24 cellular contexts compared by ENCODE assay signal in genomic region chr9:136172412-136173079, GRCh38. TPM values are rescaled to one million over a fixed set of nuclear protein-coding genes. Genes with fewer than 3 reads are reported as not detected.
DNase-seq lines count a peak whose midpoint lies in the region; ATAC-seq and TF ChIP-seq lines count a peak whose summit lies in the region.
"Had no signal": no experiment of that assay in that cellular context is flagged by ENCODE, and none has a peak within 500 bp of the region (broad histone marks: within the 10 kb centered on the region; RNA-seq: fewer than 3 reads in every experiment).

No MANE protein-coding gene starts in this region.

- H3K4me2 ChIP-seq in BLaER1: peak overlapping the region; percentile 41; the same call in 1 of the 2 replicates

- 85 to 88% methylated on average over 14 to 16 of the region's 16 CpGs for WGBS in endodermal cell (ENCODE audit: insufficient coverage in 1 of 2, insufficient read length in 1 of 2), 2 experiments

- no peaks in the 10 kb centered on the region for H3K9me3 ChIP-seq in BLaER1
- H3K9me3 ChIP-seq in endodermal cell (ENCODE audit: control insufficient read depth, low read length): no peaks in the 10 kb centered on the region
- H3K9me3 ChIP-seq: spleen, stomach had no signal

- H3K36me3 ChIP-seq in BLaER1 (no peaks in the 10 kb centered on the region), endodermal cell (ENCODE audit: control insufficient read depth, insufficient read depth, low read length) (no peaks in the 10 kb centered on the region)
- H3K36me3 ChIP-seq: spleen, stomach had no signal

- H3K9ac ChIP-seq in BLaER1 (no peak overlapping the region), endodermal cell (ENCODE audit: extremely low read depth, low read length, poor library complexity, severe bottlenecking) (no peak overlapping the region)

- no peaks in the 10 kb centered on the region for H4K20me1 ChIP-seq in BLaER1

- H3K9me3 Mint-ChIP-seq in endodermal cell: no peaks in the 10 kb centered on the region
- H3K9me3 Mint-ChIP-seq: activated CD4-positive, alpha-beta T cell treated with anti-CD3 and anti-CD28 coated beads, Interleukin-2, amount 10 ng/mL, durations not matched to agents 24 days and 14 days; CD4-positive, alpha-beta memory T cell; immature natural killer cell had no signal

- H3K27me3 ChIP-seq in BLaER1: no peaks in the 10 kb centered on the region
- H3K27me3 ChIP-seq in endodermal cell (ENCODE audit: control insufficient read depth, insufficient read depth, low read length, poor library complexity, severe bottlenecking): no peaks in the 10 kb centered on the region

- H3K27ac ChIP-seq in BLaER1: no peak overlapping the region
- no peak overlapping the region for H3K27ac ChIP-seq in endodermal cell (ENCODE audit: low read depth, low read length)
- H3K27ac ChIP-seq: spleen, stomach had no signal

- H3K36me3 Mint-ChIP-seq in endodermal cell (ENCODE audit: low read depth): no peaks in the 10 kb centered on the region
- H3K36me3 Mint-ChIP-seq: CD4-positive, alpha-beta memory T cell; immature natural killer cell had no signal

- peak; percentile 32 for DNase-seq in DMS79 (lab: John Stamatoyannopoulos, UW)
- peak; percentile 61 for DNase-seq in NCI-H2196 (lab: John Stamatoyannopoulos, UW; ENCODE audit: unreplicated experiment)
- peak; percentile 68 for DNase-seq in endodermal cell
- DNase-seq in amygdala (lab: John Stamatoyannopoulos, UW): no peak
- no peak for DNase-seq in EL
- no peak for DNase-seq in HK-2 (ENCODE audit: unreplicated experiment)
- DNase-seq: activated CD4-positive, alpha-beta T cell treated with anti-CD3 and anti-CD28 coated beads, Interleukin-2, amount 10 ng/mL, durations not matched to agents 24 days and 14 days; activated effector memory CD4-positive, alpha-beta T cell treated with Interleukin-2 at 50 U/mL for 16 hours; CD4-positive, alpha-beta memory T cell; cortex of kidney; head of caudate nucleus; immature natural killer cell; NCI-H1105; SHP77; spleen; stimulated activated CD4-positive, alpha-beta T cell treated with anti-CD3 and anti-CD28 coated beads, Interleukin-4, amount 100 ng/mL, for 24 hours; stomach; trophoblast cell had no signal

- no peak for ATAC-seq in GM18519 (IDR thresholded peaks at IDR 0.05; ENCODE audit: low FRiP score, unreplicated experiment)

- peaks cover 20% of the 10 kb centered on the region for H3K4me1 Mint-ChIP-seq in endodermal cell
- H3K4me1 Mint-ChIP-seq: activated CD4-positive, alpha-beta T cell treated with anti-CD3 and anti-CD28 coated beads, Interleukin-2, amount 10 ng/mL, durations not matched to agents 24 days and 14 days; CD4-positive, alpha-beta memory T cell; immature natural killer cell had no signal

- H3K4me3 ChIP-seq in BLaER1 (no peak overlapping the region), endodermal cell (ENCODE audit: low read length) (no peak overlapping the region)
- H3K4me3 ChIP-seq: spleen, stomach had no signal

- H3K4me3 Mint-ChIP-seq in endodermal cell: no peak overlapping the region
- H3K4me3 Mint-ChIP-seq: activated CD4-positive, alpha-beta T cell treated with anti-CD3 and anti-CD28 coated beads, Interleukin-2, amount 10 ng/mL, durations not matched to agents 24 days and 14 days; CD4-positive, alpha-beta memory T cell; immature natural killer cell had no signal

- peak; percentile 40 for TF ChIP-seq CTCF in endodermal cell (conservative IDR thresholded peaks at IDR 0.05)

- H3K27me3 Mint-ChIP-seq in endodermal cell (ENCODE audit: insufficient read depth): no peaks in the 10 kb centered on the region

- peak overlapping the region; percentile 52 for H3K27ac Mint-ChIP-seq in endodermal cell
- H3K27ac Mint-ChIP-seq: activated CD4-positive, alpha-beta T cell treated with anti-CD3 and anti-CD28 coated beads, Interleukin-2, amount 10 ng/mL, durations not matched to agents 24 days and 14 days; CD4-positive, alpha-beta memory T cell; immature natural killer cell had no signal

- H3K4me1 ChIP-seq in BLaER1 (peaks cover 23% of the 10 kb centered on the region), endodermal cell (ENCODE audit: control insufficient read depth, insufficient read depth, low read length) (peaks cover 9% of the 10 kb centered on the region)
- H3K4me1 ChIP-seq: stomach had no signal

RNA-seq across cellular contexts. Expression of gene LHX3, which starts 32.4 kb away (rescaled TPM):
- total RNA-seq in endodermal cell: not detected
- polyA plus RNA-seq in endodermal cell (2013, experiment 1 of 2): 0.11 TPM
- not detected for polyA plus RNA-seq in endodermal cell (2013, experiment 2 of 2)
- total RNA-seq: activated CD4-positive, alpha-beta T cell treated with anti-CD3 and anti-CD28 coated beads, Interleukin-2, amount 10 ng/mL, durations not matched to agents 24 days and 14 days; bronchial epithelial cell; CD4-positive, alpha-beta memory T cell; liver; mucosa of gallbladder; renal cortical epithelial cell; spleen; stomach had no signal
- polyA plus RNA-seq: CD4-positive, alpha-beta memory T cell; immature natural killer cell; liver; spleen; stomach had no signal

RNA-seq across cellular contexts. Expression of gene TMEM250, which starts 53.9 kb away (rescaled TPM):
- total RNA-seq in endodermal cell: 10 to 100 TPM; 56.4 to 58.4 TPM
- polyA plus RNA-seq in endodermal cell (2013, experiment 1 of 2): 28.9 TPM
- 28.8 TPM for polyA plus RNA-seq in endodermal cell (2013, experiment 2 of 2)

Comparison
In these comparisons a context has a peak if more than half of its experiments do, and no peak if none do; other contexts are left out.
1. DNase-seq: peak in DMS79 (single experiment), NCI-H2196 (single experiment) and endodermal cell (single experiment); none in amygdala (0 of 56), EL (single experiment) and HK-2 (single experiment).